20 cellular contexts compared by ENCODE assay signal in genomic region chr1:205965039-205965630, GRCh38. TPM values are rescaled to one million over a fixed set of nuclear protein-coding genes. Genes with fewer than 3 reads are reported as not detected.
A peak's percentile ranks its signal among the peaks of the same experiment; 100 is the strongest.
DNase-seq lines count a peak whose midpoint lies in the region; FAIRE-seq and TF ChIP-seq lines count a peak whose summit lies in the region.
"Had no signal": no experiment of that assay in that cellular context is flagged by ENCODE, and none has a peak within 500 bp of the region (broad histone marks: within the 10 kb centered on the region; RNA-seq: fewer than 3 reads in every experiment).

No MANE protein-coding gene starts in this region.

- H3K9ac ChIP-seq in kidney (ENCODE audit: low read length in 2 of 2): no peak overlapping the region

- intact Hi-C loops in kidney (cut with DNase I): no loop called here

- FAIRE-seq in kidney (lab: Jason Lieb, UNC): no peak
- FAIRE-seq: frontal cortex had no signal

- no peak for TF ChIP-seq CTCF in kidney (IDR thresholded peaks at IDR 0.05; ENCODE audit: borderline replicate concordance, extremely low read depth, insufficient read depth)

- peak; percentile 95 for DNase-seq in DMS79 (lab: John Stamatoyannopoulos, UW)
- peak; percentile 83 for DNase-seq in NCI-H1436 treated with DMSO at 0.1 percent for 48 hours (lab: John Stamatoyannopoulos, UW)
- DNase-seq in NCI-H345 (lab: John Stamatoyannopoulos, UW): peak; percentile 99
- peak; percentile 44 for DNase-seq in kidney
- no peak for DNase-seq in NCI-H82 treated with DMSO at 0.1 percent for 48 hours (lab: John Stamatoyannopoulos, UW; ENCODE audit: unreplicated experiment)
- DNase-seq in activated CD4-positive, alpha-beta T cell treated with anti-CD3 and anti-CD28 coated beads for 1 hour: no peak
- no peak for DNase-seq in NOMO-1 treated with dmso at 0.1 percent for 144 hours (lab: John Stamatoyannopoulos, UW; ENCODE audit: unreplicated experiment)
- no peak for DNase-seq in MG63
- DNase-seq: activated CD8-positive, alpha-beta T cell treated with anti-CD3 and anti-CD28 coated beads for 36 hours; activated naive CD8-positive, alpha-beta T cell treated with anti-CD3 and anti-CD28 coated beads, Interleukin-2, amount 10 ng/mL, durations not matched to agents 7 days and 5 days; activated T-cell treated with anti-CD3 and anti-CD28 coated beads, Interleukin-2, amount 50 U/mL, for 72 hours; body of pancreas; CD8-positive, alpha-beta T cell; NCI-H226; nephron progenitor cell; SJCRH30; stimulated activated CD8-positive, alpha-beta memory T cell treated with anti-CD3 and anti-CD28 coated beads, Interleukin-4, amount 100 ng/mL, for 48 hours had no signal

- H3K4me3 ChIP-seq in kidney (ENCODE audit: low read length in 2 of 2): no peak overlapping the region
- H3K4me3 ChIP-seq in MG63: no peak overlapping the region
- H3K4me3 ChIP-seq: body of pancreas, SJCRH30 had no signal

- H3K27ac ChIP-seq in kidney (ENCODE audit: low read depth in 2 of 2, low read length in 2 of 2): no peak overlapping the region
- H3K27ac ChIP-seq: body of pancreas, SJCRH30 had no signal

- no peaks in the 10 kb centered on the region for H3K27me3 ChIP-seq in MG63
- H3K27me3 ChIP-seq: body of pancreas had no signal

- H3K36me3 ChIP-seq in kidney (ENCODE audit: control insufficient read depth in 1 of 2, insufficient read depth in 2 of 2, low read length in 2 of 2): no peaks in the 10 kb centered on the region
- no peaks in the 10 kb centered on the region for H3K36me3 ChIP-seq in MG63
- H3K36me3 ChIP-seq: SJCRH30 had no signal

- H3K9me3 ChIP-seq in kidney (ENCODE audit: control insufficient read depth in 1 of 2, low read length in 2 of 2) (no peaks in the 10 kb centered on the region), MG63 (no peaks in the 10 kb centered on the region)
- H3K9me3 ChIP-seq: body of pancreas, SJCRH30 had no signal

- peaks cover 6% of the 10 kb centered on the region in 2 donors for H3K4me1 ChIP-seq in kidney (ENCODE audit: control insufficient read depth in 1 of 2, insufficient read depth in 1 of 2, low read depth in 1 of 2, low read length in 2 of 2)

RNA-seq across cellular contexts. Expression of gene SLC26A9, which starts 21.9 kb away (rescaled TPM):
- total RNA-seq in kidney: 0.69 TPM
- polyA plus RNA-seq in kidney (ENCODE audit: insufficient read depth, low read depth, low replicate concordance): 5.9 TPM
- total RNA-seq in MG63 (2014; rRNA removed; shearing (Covaris generic); ENCODE audit: low replicate concordance): not detected in 2 replicates
- total RNA-seq: activated CD8-positive, alpha-beta T cell treated with anti-CD3 and anti-CD28 coated beads for 36 hours; activated naive CD8-positive, alpha-beta T cell treated with anti-CD3 and anti-CD28 coated beads, Interleukin-2, amount 10 ng/mL, durations not matched to agents 7 days and 5 days; activated T-cell treated with anti-CD3 and anti-CD28 coated beads, Interleukin-2, amount 50 U/mL, for 72 hours; CD8-positive, alpha-beta T cell; frontal cortex; T-helper 2 cell treated with Interferon-gamma antibody and Interleukin-4, amounts not matched to agents 100 ng/mL and 5 ng/mL, for 36 hours had no signal

RNA-seq across cellular contexts. Expression of gene RAB7B, which starts 38.1 kb away (rescaled TPM):
- total RNA-seq in kidney: 2.0 TPM
- 0.73 TPM for polyA plus RNA-seq in kidney (ENCODE audit: insufficient read depth, low read depth, low replicate concordance)
- 17.5 and 25.7 TPM in 2 replicates for total RNA-seq in MG63 (2014; rRNA removed; shearing (Covaris generic); ENCODE audit: low replicate concordance)
- total RNA-seq: activated CD8-positive, alpha-beta T cell treated with anti-CD3 and anti-CD28 coated beads for 36 hours; activated T-cell treated with anti-CD3 and anti-CD28 coated beads, Interleukin-2, amount 50 U/mL, for 72 hours; CD8-positive, alpha-beta T cell; SJCRH30; T-helper 2 cell treated with Interferon-gamma antibody and Interleukin-4, amounts not matched to agents 100 ng/mL and 5 ng/mL, for 36 hours; WTC11 had no signal

RNA-seq across cellular contexts. Expression of gene CTSE, which starts 58.6 kb away (rescaled TPM):
- 1.6 TPM for total RNA-seq in kidney
- not detected for polyA plus RNA-seq in kidney (ENCODE audit: insufficient read depth, low read depth, low replicate concordance)
- not detected in 2 replicates for total RNA-seq in MG63 (2014; rRNA removed; shearing (Covaris generic); ENCODE audit: low replicate concordance)
- total RNA-seq: activated CD8-positive, alpha-beta T cell treated with anti-CD3 and anti-CD28 coated beads for 36 hours; activated naive CD8-positive, alpha-beta T cell treated with anti-CD3 and anti-CD28 coated beads, Interleukin-2, amount 10 ng/mL, durations not matched to agents 7 days and 5 days; activated T-cell treated with anti-CD3 and anti-CD28 coated beads, Interleukin-2, amount 50 U/mL, for 72 hours; CD8-positive, alpha-beta T cell; frontal cortex; SJCRH30; T-helper 2 cell treated with Interferon-gamma antibody and Interleukin-4, amounts not matched to agents 100 ng/mL and 5 ng/mL, for 36 hours had no signal

Comparison
In these comparisons a context has a peak if more than half of its experiments do, and no peak if none do; other contexts are left out.
1. DNase-seq: peak in DMS79 (single experiment), NCI-H1436 treated with DMSO at 0.1 percent for 48 hours (single experiment), NCI-H345 (single experiment) and kidney (single experiment); none in NCI-H82 treated with DMSO at 0.1 percent for 48 hours (single experiment), activated CD4-positive, alpha-beta T cell treated with anti-CD3 and anti-CD28 coated beads for 1 hour (single experiment), NOMO-1 treated with dmso at 0.1 percent for 144 hours (single experiment) and MG63 (single experiment).